11 cellular contexts compared by ENCODE assay signal in the genomic region with DNA sequence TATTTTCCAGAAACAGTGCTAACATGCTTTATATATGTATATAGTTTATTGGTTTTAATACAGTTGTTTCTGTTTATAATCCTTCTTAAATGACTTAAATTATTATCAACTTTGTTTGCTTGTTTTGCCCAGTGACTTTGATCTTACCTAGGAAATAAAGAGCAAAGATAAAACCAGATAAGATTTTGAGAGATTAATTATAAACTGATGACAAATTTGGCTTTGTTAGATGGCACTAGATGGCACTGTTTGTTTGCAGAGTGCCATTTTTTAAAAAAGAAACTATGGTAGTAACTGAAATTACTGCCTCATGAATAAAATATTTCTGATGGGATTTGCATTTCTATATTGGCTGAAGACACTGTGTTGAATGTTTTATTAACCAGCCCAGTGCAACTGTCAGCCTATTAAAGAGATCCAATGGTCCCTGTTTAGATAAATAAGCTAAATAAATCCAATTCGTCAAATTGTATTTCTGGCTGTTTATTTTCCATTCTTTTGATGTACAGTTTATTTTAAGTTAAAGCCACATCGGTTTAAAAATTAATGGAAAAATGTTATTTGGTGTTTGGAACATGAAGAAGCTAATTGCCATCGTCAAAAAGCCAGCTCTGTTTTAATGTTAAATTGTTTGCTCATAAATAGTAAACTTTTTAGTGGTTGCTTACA. TPM values are rescaled to one million over a fixed set of nuclear protein-coding genes. Genes with fewer than 3 reads are reported as not detected.
A peak's percentile ranks its signal among the peaks of the same experiment; 100 is the strongest.
DNase-seq lines count a peak whose midpoint lies in the region; ATAC-seq, FAIRE-seq and TF ChIP-seq lines count a peak whose summit lies in the region.
"Had no signal": no experiment of that assay in that cellular context is flagged by ENCODE, and none has a peak within 500 bp of the region (broad histone marks: within the 10 kb centered on the region; RNA-seq: fewer than 3 reads in every experiment).

No MANE protein-coding gene starts in this region.

- POLR2A ChIA-PET in AG04450 (lab: Yijun Ruan, JAX), result no interaction called here

- dilution Hi-C loops in keratinocyte (cut with MboI; ENCODE audit: extremely low pct_ligation_motif_present, low sequenced_read_pairs), result no loop called here

- no peak overlapping the region for H3K9ac ChIP-seq in keratinocyte (ENCODE audit: control insufficient read depth, extremely low read depth, insufficient read depth, low read length)

- ATAC-seq in HG03108 (IDR thresholded peaks at IDR 0.05; ENCODE audit: unreplicated experiment), result no peak
- ATAC-seq in GM18502 (IDR thresholded peaks at IDR 0.05; ENCODE audit: poor library complexity, unreplicated experiment), result no peak
- ATAC-seq: activated naive CD8-positive, alpha-beta T cell treated with anti-CD3 and anti-CD28 coated beads, Interleukin-2, amount 50 U/mL, for 24 hours; T-cell had no signal

- TF ChIP-seq CTCF in AG04450 (IDR thresholded peaks at IDR 0.05; ENCODE audit: low read depth, low read length), result peak; percentile 49
- peak; percentile 3 for TF ChIP-seq CTCF in GM20000 (IDR thresholded peaks at IDR 0.05; ENCODE audit: extremely low read depth, missing control alignments)
- TF ChIP-seq CTCF in VCaP (conservative IDR thresholded peaks at IDR 0.05), result peak; percentile 82
- TF ChIP-seq CTCF in keratinocyte (optimal IDR thresholded peaks at IDR 0.05 in 1 of 3, IDR thresholded peaks at IDR 0.05 in 1 of 3, conservative IDR thresholded peaks at IDR 0.05 in 1 of 3; ENCODE audit: extremely low read depth in 1 of 3, insufficient read depth in 2 of 3, low read length in 3 of 3), result peak in 2 of 3 experiments; percentile 26 to 32

- H3K9me1 ChIP-seq in keratinocyte (ENCODE audit: control insufficient read depth, extremely low read depth, insufficient read depth, low read length), result no peaks in the 10 kb centered on the region

- H3K4me3 ChIP-seq in AG04450 (ENCODE audit: low read depth, low read length) (no peak overlapping the region), keratinocyte (ENCODE audit: control insufficient read depth in 2 of 3, extremely low read depth in 1 of 3, insufficient read depth in 2 of 3, low read depth in 1 of 3, low read length in 3 of 3) (no peak overlapping the region)

- H3K9me3 ChIP-seq in AG04450 (ENCODE audit: control insufficient read depth, insufficient read depth, low read length) (no peaks in the 10 kb centered on the region), keratinocyte (ENCODE audit: control insufficient read depth, low read depth, low read length) (no peaks in the 10 kb centered on the region)

- DNase-seq in AG04450 (ENCODE audit: low read depth, low spot score) (no peak), GM20000 (ENCODE audit: low spot score) (no peak), keratinocyte (ENCODE audit: low read depth, low spot score) (no peak), nucleus accumbens (lab: John Stamatoyannopoulos, UW) (no peak), occipital lobe (lab: John Stamatoyannopoulos, UW) (no peak)
- DNase-seq: activated naive CD8-positive, alpha-beta T cell treated with anti-CD3 and anti-CD28 coated beads, Interleukin-2, amount 50 U/mL, for 24 hours; naive B cell; T-cell had no signal

- H3K4me1 ChIP-seq in keratinocyte (ENCODE audit: control insufficient read depth, extremely low read depth, insufficient read depth, low read length), result no peaks in the 10 kb centered on the region

- H4K20me1 ChIP-seq in keratinocyte (ENCODE audit: control insufficient read depth, extremely low read depth, insufficient read depth, low read length), result no peaks in the 10 kb centered on the region

- H3K79me2 ChIP-seq in keratinocyte (ENCODE audit: control insufficient read depth, insufficient read depth, low read length), result peaks cover 2% of the 10 kb centered on the region

- CTCF ChIA-PET in AG04450 (lab: Charles Lee), result interaction anchor here (0.6 to 7.4 kb wide), 31 partner anchors 10 to 1087 kb away, joined by 3 to 120 read pairs (median 4); no protein-coding TSS in a partner anchor

- no peak overlapping the region for H3K4me2 ChIP-seq in keratinocyte (ENCODE audit: control insufficient read depth, extremely low read depth, insufficient read depth, low read depth, low read length)

- no peak overlapping the region for H3K27ac ChIP-seq in AG04450 (ENCODE audit: low read depth, low read length)
- peak overlapping the region; percentile 55 for H3K27ac ChIP-seq in VCaP
- H3K27ac ChIP-seq in keratinocyte (ENCODE audit: control insufficient read depth, insufficient read depth, low read length), result no peak overlapping the region

- H2AFZ ChIP-seq in keratinocyte (ENCODE audit: control insufficient read depth, low read length), result no peak overlapping the region

- H3K36me3 ChIP-seq in keratinocyte (ENCODE audit: control insufficient read depth in 2 of 2, extremely low read depth in 1 of 2, insufficient read depth in 2 of 2, low read length in 2 of 2), result no peaks in the 10 kb centered on the region

- H3K27me3 ChIP-seq in AG04450 (ENCODE audit: control insufficient read depth, insufficient read depth, low read length) (no peaks in the 10 kb centered on the region), keratinocyte (ENCODE audit: control insufficient read depth, extremely low read depth, insufficient read depth, low read length) (no peaks in the 10 kb centered on the region)

- no peak for FAIRE-seq in keratinocyte (lab: Jason Lieb, UNC)

RNA-seq across cellular contexts. Expression of a gene that starts 28.7 kb away (rescaled TPM):
- 17.1 and 20.4 TPM in 2 replicates for polyA plus RNA-seq in AG04450 (2011; rRNA removed)
- 18.1 and 24.7 TPM in 2 replicates for polyA minus RNA-seq in AG04450 (2011; rRNA and poly(A)+ RNA removed)
- polyA plus RNA-seq in keratinocyte, result 15.0 to 18.5 TPM (median 15.1 TPM) in 3 replicates
- 66.7 TPM for polyA plus RNA-seq in keratinocyte (2011; ENCODE audit: low read depth)
- 13.3 and 16.8 TPM in 2 replicates for polyA plus RNA-seq in keratinocyte (2011; cell fraction: cytosol; rRNA removed)
- polyA plus RNA-seq in keratinocyte (2011; cell fraction: nucleus; rRNA removed), result 26.3 and 32.9 TPM in 2 replicates
- polyA plus RNA-seq in keratinocyte (2012; ENCODE audit: low replicate concordance), result 12.1 and 14.5 TPM in 2 replicates
- polyA minus RNA-seq in keratinocyte, result 5.9 to 31.0 TPM (median 16.8 TPM) in 3 replicates
- 10.4 TPM for polyA minus RNA-seq in keratinocyte (2011; cell fraction: cytosol; rRNA and poly(A)+ RNA removed)
- polyA minus RNA-seq in keratinocyte (2011; cell fraction: nucleus; rRNA and poly(A)+ RNA removed), result 38.2 and 48.2 TPM in 2 replicates
- 70.0 TPM for total RNA-seq in occipital lobe

RNA-seq across cellular contexts. Expression of a gene that starts 29.0 kb away (rescaled TPM):
- polyA plus RNA-seq in AG04450 (2011; rRNA removed), result 26.2 and 37.5 TPM in 2 replicates
- polyA minus RNA-seq in AG04450 (2011; rRNA and poly(A)+ RNA removed), result 13.1 and 20.9 TPM in 2 replicates
- 20.1 to 34.2 TPM (median 23.4 TPM) in 3 replicates for polyA plus RNA-seq in keratinocyte
- 19.0 TPM for polyA plus RNA-seq in keratinocyte (2011; ENCODE audit: low read depth)
- polyA plus RNA-seq in keratinocyte (2011; cell fraction: cytosol; rRNA removed), result 10.9 and 25.0 TPM in 2 replicates
- 40.6 and 57.1 TPM in 2 replicates for polyA plus RNA-seq in keratinocyte (2011; cell fraction: nucleus; rRNA removed)
- 17.1 and 20.6 TPM in 2 replicates for polyA plus RNA-seq in keratinocyte (2012; ENCODE audit: low replicate concordance)
- 6.4 to 23.6 TPM (median 11.4 TPM) in 3 replicates for polyA minus RNA-seq in keratinocyte
- polyA minus RNA-seq in keratinocyte (2011; cell fraction: cytosol; rRNA and poly(A)+ RNA removed), result 8.6 TPM
- 10.7 and 15.4 TPM in 2 replicates for polyA minus RNA-seq in keratinocyte (2011; cell fraction: nucleus; rRNA and poly(A)+ RNA removed)
- total RNA-seq in occipital lobe, result 28.4 TPM

Comparison
In these comparisons a context has a peak if more than half of its experiments do, and no peak if none do; other contexts are left out.
1. CTCF ChIP-seq: peak in every context shown above with its lines; median percentile 82 in VCaP; 49 in AG04450; 29 in keratinocyte; 3 in GM20000.